10 cellular contexts compared by ENCODE assay signal in the genomic region with DNA sequence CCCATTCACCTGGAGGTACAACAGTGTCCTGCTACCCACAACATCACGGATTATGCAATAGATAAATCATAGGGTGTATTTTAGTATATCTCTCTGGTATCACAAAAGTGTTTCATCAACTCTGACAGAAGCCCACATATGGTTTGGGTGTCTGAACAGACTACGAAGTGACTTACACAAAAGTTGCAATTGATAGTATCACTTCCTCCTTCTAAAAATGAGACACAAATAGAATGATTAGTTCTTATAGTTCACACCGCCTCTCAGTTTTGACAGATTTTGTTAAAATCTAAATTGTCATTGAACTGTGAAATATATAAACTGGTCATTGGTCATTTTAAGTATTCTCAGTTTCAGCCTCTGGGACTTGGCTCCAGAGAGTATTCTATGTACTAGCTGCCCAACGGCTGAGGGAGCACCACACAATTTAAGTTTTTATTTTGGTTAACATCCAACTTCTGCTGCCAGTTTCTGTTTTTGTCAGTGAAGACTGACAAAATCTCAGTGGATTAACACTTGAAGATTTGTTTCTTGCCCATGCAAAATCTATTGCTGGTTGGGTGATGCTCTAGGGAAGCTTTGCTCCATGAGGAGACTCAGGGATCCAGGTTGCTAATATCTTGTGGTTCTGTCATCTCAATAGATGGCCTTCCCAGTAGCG.
DNase-seq lines count a peak whose midpoint lies in the region; ATAC-seq and TF ChIP-seq lines count a peak whose summit lies in the region.
"Had no signal": no experiment of that assay in that cellular context is flagged by ENCODE, and none has a peak within 500 bp of the region (broad histone marks: within the 10 kb centered on the region; RNA-seq: fewer than 3 reads in every experiment).

No MANE protein-coding gene starts in this region.

- no peaks in the 10 kb centered on the region for H3K27me3 Mint-ChIP-seq in progenitor cell of endocrine pancreas
- no peaks in the 10 kb centered on the region for H3K27me3 Mint-ChIP-seq in activated CD4-positive, alpha-beta T cell treated with anti-CD3 and anti-CD28 coated beads for 36 hours

- DNase-seq in progenitor cell of endocrine pancreas (ENCODE audit: low spot score, unreplicated experiment) (no peak), adrenal gland (no peak), psoas muscle (no peak)
- DNase-seq in activated CD4-positive, alpha-beta T cell treated with anti-CD3 and anti-CD28 coated beads for 36 hours = no peak
- DNase-seq: activated CD4-positive, alpha-beta T cell treated with anti-CD3 and anti-CD28 coated beads, Interleukin-2, amount 50 U/mL, for 48 hours; kidney; NCI-H82 had no signal

- no peaks in the 10 kb centered on the region for H3K9me3 Mint-ChIP-seq in progenitor cell of endocrine pancreas (ENCODE audit: low read depth)
- no peaks in the 10 kb centered on the region for H3K9me3 Mint-ChIP-seq in activated CD4-positive, alpha-beta T cell treated with anti-CD3 and anti-CD28 coated beads for 36 hours (ENCODE audit: low read depth)

- intact Hi-C loops in adrenal gland (cut with DNase I) (no loop called here), psoas muscle (cut with DNase I) (no loop called here)
- intact Hi-C loops in activated CD4-positive, alpha-beta T cell treated with anti-CD3 and anti-CD28 coated beads for 36 hours (cut with DNase I, micrococcal nuclease) = no loop called here

- no peak overlapping the region for H3K27ac ChIP-seq in adrenal gland
- no peak overlapping the region for H3K27ac ChIP-seq in psoas muscle

- H3K4me1 Mint-ChIP-seq in progenitor cell of endocrine pancreas (ENCODE audit: low read depth) = peaks cover 10% of the 10 kb centered on the region
- H3K4me1 Mint-ChIP-seq in activated CD4-positive, alpha-beta T cell treated with anti-CD3 and anti-CD28 coated beads for 36 hours = no peaks in the 10 kb centered on the region

- H3K9me3 ChIP-seq in adrenal gland (replicated peaks in 1 of 3) = no peaks in the 10 kb centered on the region
- H3K9me3 ChIP-seq in psoas muscle = no peaks in the 10 kb centered on the region

- H3K36me3 Mint-ChIP-seq in progenitor cell of endocrine pancreas (ENCODE audit: insufficient read depth) = peaks cover 15% of the 10 kb centered on the region
- peaks cover 18% of the 10 kb centered on the region for H3K36me3 Mint-ChIP-seq in activated CD4-positive, alpha-beta T cell treated with anti-CD3 and anti-CD28 coated beads for 36 hours (ENCODE audit: low read depth)

- TF ChIP-seq POLR2A in adrenal gland (IDR thresholded peaks at IDR 0.05) = no peak

- peak overlapping the region; percentile 63 for H3K27ac Mint-ChIP-seq in progenitor cell of endocrine pancreas
- H3K27ac Mint-ChIP-seq in activated CD4-positive, alpha-beta T cell treated with anti-CD3 and anti-CD28 coated beads for 36 hours = no peak overlapping the region

- WGBS in adrenal gland, 4 donors = 78 to 88% (median 81%) methylated on average over 4 to 5 of the region's 5 CpGs
- 74 to 90% (median 74%) methylated on average over 5 of the region's 5 CpGs for WGBS in psoas muscle, 3 donors

- ATAC-seq in GM19035 (IDR thresholded peaks at IDR 0.05; ENCODE audit: unreplicated experiment) = peak; percentile 88
- peak; percentile 84 for ATAC-seq in HG02678 (IDR thresholded peaks at IDR 0.05; ENCODE audit: unreplicated experiment)
- ATAC-seq in HG03521 (IDR thresholded peaks at IDR 0.05; ENCODE audit: unreplicated experiment) = peak; percentile 85
- no peak for ATAC-seq in activated CD4-positive, alpha-beta T cell treated with anti-CD3 and anti-CD28 coated beads for 36 hours
- ATAC-seq in psoas muscle = no peak

- CTCF ChIA-PET in activated CD4-positive, alpha-beta T cell treated with anti-CD3 and anti-CD28 coated beads for 36 hours (lab: Charles Lee) = no interaction called here

- TF ChIP-seq CTCF in progenitor cell of endocrine pancreas (IDR thresholded peaks at IDR 0.05; ENCODE audit: unreplicated experiment) (no peak), adrenal gland (IDR thresholded peaks at IDR 0.05) (no peak), psoas muscle (IDR thresholded peaks at IDR 0.05) (no peak)

- H3K4me3 ChIP-seq in adrenal gland (no peak overlapping the region), psoas muscle (no peak overlapping the region)

- POLR2A ChIA-PET in activated CD4-positive, alpha-beta T cell treated with anti-CD3 and anti-CD28 coated beads for 36 hours (lab: Charles Lee) = no interaction called here

- H3K4me3 Mint-ChIP-seq in progenitor cell of endocrine pancreas (ENCODE audit: low read depth) = no peak overlapping the region
- H3K4me3 Mint-ChIP-seq in activated CD4-positive, alpha-beta T cell treated with anti-CD3 and anti-CD28 coated beads for 36 hours = no peak overlapping the region

- H3K4me1 ChIP-seq in adrenal gland (replicated peaks in 1 of 2) (no peaks in the 10 kb centered on the region), psoas muscle (no peaks in the 10 kb centered on the region)

- H3K27me3 ChIP-seq in adrenal gland (no peaks in the 10 kb centered on the region), psoas muscle (ENCODE audit: insufficient read depth in 3 of 3, low read length in 2 of 3) (no peaks in the 10 kb centered on the region)

- no peaks in the 10 kb centered on the region for H3K36me3 ChIP-seq in adrenal gland (replicated peaks in 1 of 2)
- H3K36me3 ChIP-seq in psoas muscle (ENCODE audit: insufficient read depth in 1 of 2, low read depth in 1 of 2) = peaks cover 0 to 32% of the 10 kb centered on the region in 2 donors

Comparison
In these comparisons a context has a peak if more than half of its experiments do, and no peak if none do; other contexts are left out.
1. ATAC-seq: peak in GM19035 (single experiment), HG02678 (single experiment) and HG03521 (single experiment); none in activated CD4-positive, alpha-beta T cell treated with anti-CD3 and anti-CD28 coated beads for 36 hours (single experiment) and psoas muscle (0 of 4).